Comparison of ENCODE assay signal across 1 cellular context in the genomic region with DNA sequence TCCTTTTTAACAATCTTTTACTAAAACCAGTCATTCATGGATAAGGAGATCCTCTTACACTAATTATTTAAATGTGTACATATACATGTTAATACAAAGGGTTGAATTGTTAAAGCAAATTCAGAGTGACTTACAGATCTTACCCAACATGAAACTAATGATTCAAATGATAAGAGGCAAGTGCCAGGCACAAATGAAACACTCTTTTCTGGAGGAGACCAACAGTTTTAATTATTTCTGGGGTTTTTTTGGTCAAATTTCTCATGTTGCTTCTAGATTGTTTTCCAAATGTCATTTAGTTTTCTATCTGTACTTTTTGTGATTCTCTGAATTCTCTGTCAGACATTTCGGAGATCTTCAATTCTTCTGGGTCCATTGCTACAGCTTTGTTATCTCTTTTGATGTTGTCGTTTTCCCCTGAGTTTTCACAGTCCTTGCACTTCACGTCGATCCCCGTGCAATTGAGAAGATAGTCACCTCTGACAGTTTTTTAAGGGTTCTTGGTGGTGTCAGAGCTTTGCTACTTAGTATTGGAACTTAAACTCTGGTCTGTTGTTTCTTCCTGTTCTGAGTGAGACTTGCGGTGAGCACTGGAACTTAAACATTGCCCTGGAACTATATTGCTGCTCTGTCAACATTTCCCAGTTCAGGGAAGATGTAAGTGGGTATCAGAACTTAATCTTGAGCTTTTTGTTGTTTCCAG.
TF ChIP-seq lines count a peak whose summit lies in the region.

No MANE protein-coding gene starts in this region.

TF ChIP-seq in GM12878, 131 proteins besides CTCF, POLR2A, EP300 and RAD21:
- TF ChIP-seq, protein P1, sequence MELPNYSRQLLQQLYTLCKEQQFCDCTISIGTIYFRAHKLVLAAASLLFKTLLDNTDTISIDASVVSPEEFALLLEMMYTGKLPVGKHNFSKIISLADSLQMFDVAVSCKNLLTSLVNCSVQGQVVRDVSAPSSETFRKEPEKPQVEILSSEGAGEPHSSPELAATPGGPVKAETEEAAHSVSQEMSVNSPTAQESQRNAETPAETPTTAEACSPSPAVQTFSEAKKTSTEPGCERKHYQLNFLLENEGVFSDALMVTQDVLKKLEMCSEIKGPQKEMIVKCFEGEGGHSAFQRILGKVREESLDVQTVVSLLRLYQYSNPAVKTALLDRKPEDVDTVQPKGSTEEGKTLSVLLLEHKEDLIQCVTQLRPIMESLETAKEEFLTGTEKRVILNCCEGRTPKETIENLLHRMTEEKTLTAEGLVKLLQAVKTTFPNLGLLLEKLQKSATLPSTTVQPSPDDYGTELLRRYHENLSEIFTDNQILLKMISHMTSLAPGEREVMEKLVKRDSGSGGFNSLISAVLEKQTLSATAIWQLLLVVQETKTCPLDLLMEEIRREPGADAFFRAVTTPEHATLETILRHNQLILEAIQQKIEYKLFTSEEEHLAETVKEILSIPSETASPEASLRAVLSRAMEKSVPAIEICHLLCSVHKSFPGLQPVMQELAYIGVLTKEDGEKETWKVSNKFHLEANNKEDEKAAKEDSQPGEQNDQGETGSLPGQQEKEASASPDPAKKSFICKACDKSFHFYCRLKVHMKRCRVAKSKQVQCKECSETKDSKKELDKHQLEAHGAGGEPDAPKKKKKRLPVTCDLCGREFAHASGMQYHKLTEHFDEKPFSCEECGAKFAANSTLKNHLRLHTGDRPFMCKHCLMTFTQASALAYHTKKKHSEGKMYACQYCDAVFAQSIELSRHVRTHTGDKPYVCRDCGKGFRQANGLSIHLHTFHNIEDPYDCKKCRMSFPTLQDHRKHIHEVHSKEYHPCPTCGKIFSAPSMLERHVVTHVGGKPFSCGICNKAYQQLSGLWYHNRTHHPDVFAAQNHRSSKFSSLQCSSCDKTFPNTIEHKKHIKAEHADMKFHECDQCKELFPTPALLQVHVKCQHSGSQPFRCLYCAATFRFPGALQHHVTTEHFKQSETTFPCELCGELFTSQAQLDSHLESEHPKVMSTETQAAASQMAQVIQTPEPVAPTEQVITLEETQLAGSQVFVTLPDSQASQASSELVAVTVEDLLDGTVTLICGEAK (IDR thresholded peaks at IDR 0.05; ENCODE audit: borderline replicate concordance) = no peak
- TF ChIP-seq, protein P2, sequence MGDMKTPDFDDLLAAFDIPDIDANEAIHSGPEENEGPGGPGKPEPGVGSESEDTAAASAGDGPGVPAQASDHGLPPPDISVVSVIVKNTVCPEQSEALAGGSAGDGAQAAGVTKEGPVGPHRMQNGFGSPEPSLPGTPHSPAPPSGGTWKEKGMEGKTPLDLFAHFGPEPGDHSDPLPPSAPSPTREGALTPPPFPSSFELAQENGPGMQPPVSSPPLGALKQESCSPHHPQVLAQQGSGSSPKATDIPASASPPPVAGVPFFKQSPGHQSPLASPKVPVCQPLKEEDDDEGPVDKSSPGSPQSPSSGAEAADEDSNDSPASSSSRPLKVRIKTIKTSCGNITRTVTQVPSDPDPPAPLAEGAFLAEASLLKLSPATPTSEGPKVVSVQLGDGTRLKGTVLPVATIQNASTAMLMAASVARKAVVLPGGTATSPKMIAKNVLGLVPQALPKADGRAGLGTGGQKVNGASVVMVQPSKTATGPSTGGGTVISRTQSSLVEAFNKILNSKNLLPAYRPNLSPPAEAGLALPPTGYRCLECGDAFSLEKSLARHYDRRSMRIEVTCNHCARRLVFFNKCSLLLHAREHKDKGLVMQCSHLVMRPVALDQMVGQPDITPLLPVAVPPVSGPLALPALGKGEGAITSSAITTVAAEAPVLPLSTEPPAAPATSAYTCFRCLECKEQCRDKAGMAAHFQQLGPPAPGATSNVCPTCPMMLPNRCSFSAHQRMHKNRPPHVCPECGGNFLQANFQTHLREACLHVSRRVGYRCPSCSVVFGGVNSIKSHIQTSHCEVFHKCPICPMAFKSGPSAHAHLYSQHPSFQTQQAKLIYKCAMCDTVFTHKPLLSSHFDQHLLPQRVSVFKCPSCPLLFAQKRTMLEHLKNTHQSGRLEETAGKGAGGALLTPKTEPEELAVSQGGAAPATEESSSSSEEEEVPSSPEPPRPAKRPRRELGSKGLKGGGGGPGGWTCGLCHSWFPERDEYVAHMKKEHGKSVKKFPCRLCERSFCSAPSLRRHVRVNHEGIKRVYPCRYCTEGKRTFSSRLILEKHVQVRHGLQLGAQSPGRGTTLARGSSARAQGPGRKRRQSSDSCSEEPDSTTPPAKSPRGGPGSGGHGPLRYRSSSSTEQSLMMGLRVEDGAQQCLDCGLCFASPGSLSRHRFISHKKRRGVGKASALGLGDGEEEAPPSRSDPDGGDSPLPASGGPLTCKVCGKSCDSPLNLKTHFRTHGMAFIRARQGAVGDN (IDR thresholded peaks at IDR 0.05) = no peak
- TF ChIP-seq MEF2B (IDR thresholded peaks at IDR 0.05; ENCODE audit: partially characterized antibody, poor library complexity, severe bottlenecking) (peak; percentile 47), MTA2 (IDR thresholded peaks at IDR 0.05; ENCODE audit: low read depth) (peak; percentile 85), NFIC (IDR thresholded peaks at IDR 0.05; ENCODE audit: low read depth, low read length) (0 out of 2 replicates have a peak, but pooled peaks have one; percentile 19), JUNB (IDR thresholded peaks at IDR 0.05) (peak; percentile 54), BHLHE40 (IDR thresholded peaks at IDR 0.05; ENCODE audit: borderline replicate concordance in 1 of 2, low read depth in 2 of 2, low read length in 1 of 2) (0 out of 4 replicates have a peak, but pooled peaks of 1 of the 2 experiments have one; percentile 12), ZNF24 (IDR thresholded peaks at IDR 0.05) (peak; percentile 51; the same call in 1 of the 2 replicates), GATAD2B (conservative IDR thresholded peaks at IDR 0.05; ENCODE audit: low read depth) (no peak)
- TF ChIP-seq, protein P3, sequence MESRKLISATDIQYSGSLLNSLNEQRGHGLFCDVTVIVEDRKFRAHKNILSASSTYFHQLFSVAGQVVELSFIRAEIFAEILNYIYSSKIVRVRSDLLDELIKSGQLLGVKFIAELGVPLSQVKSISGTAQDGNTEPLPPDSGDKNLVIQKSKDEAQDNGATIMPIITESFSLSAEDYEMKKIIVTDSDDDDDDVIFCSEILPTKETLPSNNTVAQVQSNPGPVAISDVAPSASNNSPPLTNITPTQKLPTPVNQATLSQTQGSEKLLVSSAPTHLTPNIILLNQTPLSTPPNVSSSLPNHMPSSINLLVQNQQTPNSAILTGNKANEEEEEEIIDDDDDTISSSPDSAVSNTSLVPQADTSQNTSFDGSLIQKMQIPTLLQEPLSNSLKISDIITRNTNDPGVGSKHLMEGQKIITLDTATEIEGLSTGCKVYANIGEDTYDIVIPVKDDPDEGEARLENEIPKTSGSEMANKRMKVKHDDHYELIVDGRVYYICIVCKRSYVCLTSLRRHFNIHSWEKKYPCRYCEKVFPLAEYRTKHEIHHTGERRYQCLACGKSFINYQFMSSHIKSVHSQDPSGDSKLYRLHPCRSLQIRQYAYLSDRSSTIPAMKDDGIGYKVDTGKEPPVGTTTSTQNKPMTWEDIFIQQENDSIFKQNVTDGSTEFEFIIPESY (IDR thresholded peaks at IDR 0.05) = no peak
- TF ChIP-seq, protein P4, sequence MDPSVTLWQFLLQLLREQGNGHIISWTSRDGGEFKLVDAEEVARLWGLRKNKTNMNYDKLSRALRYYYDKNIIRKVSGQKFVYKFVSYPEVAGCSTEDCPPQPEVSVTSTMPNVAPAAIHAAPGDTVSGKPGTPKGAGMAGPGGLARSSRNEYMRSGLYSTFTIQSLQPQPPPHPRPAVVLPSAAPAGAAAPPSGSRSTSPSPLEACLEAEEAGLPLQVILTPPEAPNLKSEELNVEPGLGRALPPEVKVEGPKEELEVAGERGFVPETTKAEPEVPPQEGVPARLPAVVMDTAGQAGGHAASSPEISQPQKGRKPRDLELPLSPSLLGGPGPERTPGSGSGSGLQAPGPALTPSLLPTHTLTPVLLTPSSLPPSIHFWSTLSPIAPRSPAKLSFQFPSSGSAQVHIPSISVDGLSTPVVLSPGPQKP (IDR thresholded peaks at IDR 0.05; ENCODE audit: low read depth, low read length) = no peak
